In the genomic region with DNA sequence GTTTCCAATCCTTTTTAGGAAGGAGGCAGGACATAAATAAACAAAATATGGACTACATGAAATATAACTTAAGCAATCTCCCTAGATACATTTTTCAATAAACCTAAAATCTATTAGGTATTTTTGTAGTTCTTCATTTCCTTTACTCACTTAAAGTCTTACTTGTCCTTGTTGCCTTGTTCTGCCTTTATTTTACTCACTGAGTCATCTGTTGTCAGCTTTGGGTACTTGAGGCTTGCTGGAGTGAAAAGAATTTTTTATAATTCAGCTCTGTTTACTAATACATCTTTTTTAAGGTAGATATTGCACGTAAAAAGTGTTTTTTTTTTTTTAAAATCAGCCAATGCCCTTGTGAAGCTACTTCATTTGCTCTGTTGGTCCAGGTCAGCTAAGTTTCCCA, we compare ENCODE assay signal across 22 cellular contexts.
DNase-seq lines count a peak whose midpoint lies in the region; ATAC-seq and TF ChIP-seq lines count a peak whose summit lies in the region.
"Had no signal": no experiment of that assay in that cellular context is flagged by ENCODE, and none has a peak within 500 bp of the region (broad histone marks: within the 10 kb centered on the region; RNA-seq: fewer than 3 reads in every experiment).

No MANE protein-coding gene starts in this region.

- peak; percentile 35 to 50 for DNase-seq in cardiac fibroblast (ENCODE audit: low read depth in 2 of 2)
- DNase-seq in iris pigment epithelial cell (ENCODE audit: low read depth): peak; percentile 67
- DNase-seq in left ventricle myocardium superior: no peak
- DNase-seq in NCI-H82 treated with DMSO at 0.1 percent for 48 hours (lab: John Stamatoyannopoulos, UW; ENCODE audit: unreplicated experiment): no peak
- DNase-seq in NCI-H345 (lab: John Stamatoyannopoulos, UW): no peak
- DNase-seq: activated CD4-positive, alpha-beta memory T cell treated with anti-CD3 and anti-CD28 coated beads, Interleukin-2, amount 10 ng/mL, durations not matched to agents 7 days and 5 days; activated naive CD4-positive, alpha-beta T cell treated with anti-CD3 and anti-CD28 coated beads for 36 hours; activated T-cell treated with anti-CD3 and anti-CD28 coated beads, Interleukin-2, amount 50 U/mL, for 1 hour; aorta; left colon; NCI-H1105; NCI-H2107; NCI-H526; Right ventricle myocardium superior; T-helper 2 cell had no signal

- H3K79me2 ChIP-seq in Loucy (ENCODE audit: insufficient read depth, low read length): peaks cover 2% of the 10 kb centered on the region; the same call in 1 of the 2 replicates

- H3K9ac ChIP-seq in BLaER1 treated with 17β-estradiol and CSF1 and Interleukin-3, amounts not matched to agents 10 nM and 100 nM: peak overlapping the region in 2 of 11 experiments; percentile 35 to 50; a peak in 4 of 22 replicates
- no peak overlapping the region for H3K9ac ChIP-seq in Loucy (ENCODE audit: low read depth, low read length, poor library complexity, severe bottlenecking)

- ATAC-seq in HG02763 (IDR thresholded peaks at IDR 0.05; ENCODE audit: unreplicated experiment) (no peak), left ventricle myocardium superior (no peak)
- ATAC-seq: left colon, WTC11 had no signal

- no peaks in the 10 kb centered on the region for H4K20me1 ChIP-seq in BLaER1 treated with 17β-estradiol and CSF1 and Interleukin-3, amounts not matched to agents 10 nM and 100 nM
- H4K20me1 ChIP-seq in Loucy (ENCODE audit: insufficient read depth, low read length, poor library complexity, severe bottlenecking): no peaks in the 10 kb centered on the region

- no peak for TF ChIP-seq CTCF in Loucy (conservative IDR thresholded peaks at IDR 0.05; ENCODE audit: low read length)
- TF ChIP-seq CTCF in cardiac fibroblast (IDR thresholded peaks at IDR 0.05; ENCODE audit: low read depth, low read length): no peak

- H3K9me3 ChIP-seq in BLaER1 treated with 17β-estradiol and CSF1 and Interleukin-3, amounts not matched to agents 10 nM and 100 nM (replicated peaks in 1 of 11): peaks cover 0 to 16% (median 0%) of the 10 kb centered on the region in 11 experiments; a peak in 2 of 22 replicates
- no peaks in the 10 kb centered on the region for H3K9me3 ChIP-seq in Loucy (ENCODE audit: insufficient read depth, low read depth, low read length)
- H3K9me3 ChIP-seq: A549, vagina had no signal

- H3K4me1 ChIP-seq in BLaER1 treated with 17β-estradiol and CSF1 and Interleukin-3, amounts not matched to agents 10 nM and 100 nM: peaks cover 8 to 46% (median 21%) of the 10 kb centered on the region in 10 experiments; a peak in 18 of 20 replicates
- H3K4me1 ChIP-seq in Loucy (ENCODE audit: insufficient read depth, low read length, poor library complexity, severe bottlenecking): peaks cover 60% of the 10 kb centered on the region

- H3F3A ChIP-seq in Loucy (ENCODE audit: low read depth): no peaks in the 10 kb centered on the region; the same call in 1 of the 2 replicates

- no peaks in the 10 kb centered on the region for H3K9me2 ChIP-seq in Loucy (replicated peaks; ENCODE audit: low read depth, low read length)

- H3K27me3 ChIP-seq in BLaER1 treated with 17β-estradiol and CSF1 and Interleukin-3, amounts not matched to agents 10 nM and 100 nM: no peaks in the 10 kb centered on the region
- H3K27me3 ChIP-seq in Loucy (ENCODE audit: insufficient read depth, low read length, poor library complexity, severe bottlenecking): no peaks in the 10 kb centered on the region
- H3K27me3 ChIP-seq: vagina had no signal

- peak overlapping the region in 5 of 11 experiments; percentile 50 to 82 (median 75); a peak in 9 of 22 replicates for H3K4me2 ChIP-seq in BLaER1 treated with 17β-estradiol and CSF1 and Interleukin-3, amounts not matched to agents 10 nM and 100 nM
- H3K4me2 ChIP-seq in Loucy (ENCODE audit: low read depth, low read length, poor library complexity, severe bottlenecking): peak overlapping the region; percentile 48

- intact Hi-C loops in left ventricle myocardium superior (cut with micrococcal nuclease): no loop called here

- H3K27ac ChIP-seq in BLaER1 treated with 17β-estradiol and CSF1 and Interleukin-3, amounts not matched to agents 10 nM and 100 nM: peak overlapping the region in 8 of 11 experiments; percentile 54 to 81 (median 76); a peak in 11 of 22 replicates
- H3K27ac ChIP-seq: C4-2B, vagina had no signal

- H3K4me3 ChIP-seq in BLaER1 treated with 17β-estradiol and CSF1 and Interleukin-3, amounts not matched to agents 10 nM and 100 nM: no peak overlapping the region
- H3K4me3 ChIP-seq in Loucy (ENCODE audit: low read length, poor library complexity, severe bottlenecking) (no peak overlapping the region), cardiac fibroblast (replicated peaks in 1 of 2; ENCODE audit: low read depth in 2 of 2, low read length in 2 of 2) (no peak overlapping the region)
- H3K4me3 ChIP-seq: A549, vagina had no signal

- H2AFZ ChIP-seq in Loucy (ENCODE audit: low read length): no peak overlapping the region

- no peaks in the 10 kb centered on the region; a peak in 1 of 22 replicates for H3K36me3 ChIP-seq in BLaER1 treated with 17β-estradiol and CSF1 and Interleukin-3, amounts not matched to agents 10 nM and 100 nM
- no peaks in the 10 kb centered on the region for H3K36me3 ChIP-seq in Loucy (ENCODE audit: insufficient read depth, low read length)
- H3K36me3 ChIP-seq: vagina had no signal

Comparison
In these comparisons a context has a peak if more than half of its experiments do, and no peak if none do; other contexts are left out.
1. DNase-seq: peak in cardiac fibroblast (2 of 2) and iris pigment epithelial cell (single experiment); none in left ventricle myocardium superior (single experiment), NCI-H82 treated with DMSO at 0.1 percent for 48 hours (single experiment) and NCI-H345 (single experiment).